ENCODE assay signal across 12 cellular contexts in genomic region chr12:120314220-120314619, GRCh38. TPM values are rescaled to one million over a fixed set of nuclear protein-coding genes. Genes with fewer than 3 reads are reported as not detected.
DNase-seq lines count a peak whose midpoint lies in the region; ATAC-seq, FAIRE-seq and TF ChIP-seq lines count a peak whose summit lies in the region.
"Had no signal": no experiment of that assay in that cellular context is flagged by ENCODE, and none has a peak within 500 bp of the region (broad histone marks: within the 10 kb centered on the region; RNA-seq: fewer than 3 reads in every experiment).

No MANE protein-coding gene starts in this region.

- intact Hi-C loops in pancreas (cut with DNase I), result no loop called here

- H3K4me2 ChIP-seq in keratinocyte (ENCODE audit: control insufficient read depth, extremely low read depth, insufficient read depth, low read depth, low read length), result no peak overlapping the region

- DNase-seq in D721Med (ENCODE audit: insufficient read length, low spot score), result no peak
- no peak for DNase-seq in HFF-Myc (ENCODE audit: extremely low read depth, low read depth)
- peak; percentile 37 for DNase-seq in WERI-Rb-1
- DNase-seq in keratinocyte (ENCODE audit: low read depth, low spot score), result no peak
- DNase-seq in pancreas, result no peak
- DNase-seq in GM12892 (ENCODE audit: insufficient read length), result no peak
- DNase-seq: colonic mucosa, NCI-H146, Peyer's patch had no signal

- no peaks in the 10 kb centered on the region for H3K36me3 ChIP-seq in WERI-Rb-1
- H3K36me3 ChIP-seq in keratinocyte (ENCODE audit: control insufficient read depth in 2 of 2, extremely low read depth in 1 of 2, insufficient read depth in 2 of 2, low read length in 2 of 2), result no peaks in the 10 kb centered on the region
- no peaks in the 10 kb centered on the region for H3K36me3 ChIP-seq in pancreas
- H3K36me3 ChIP-seq: colonic mucosa, Peyer's patch had no signal

- H3K27ac ChIP-seq in WERI-Rb-1 (no peak overlapping the region), keratinocyte (ENCODE audit: control insufficient read depth, insufficient read depth, low read length) (no peak overlapping the region), pancreas (no peak overlapping the region)
- H3K27ac ChIP-seq: colonic mucosa, Peyer's patch, skin epidermis had no signal

- no peak for ATAC-seq in pancreas
- ATAC-seq in HG02763 (IDR thresholded peaks at IDR 0.05; ENCODE audit: unreplicated experiment), result no peak
- ATAC-seq in HG03442 (IDR thresholded peaks at IDR 0.05; ENCODE audit: unreplicated experiment), result no peak

- H3K4me1 ChIP-seq in keratinocyte (ENCODE audit: control insufficient read depth, extremely low read depth, insufficient read depth, low read length), result peaks cover 4% of the 10 kb centered on the region
- peaks cover 9 to 18% (median 15%) of the 10 kb centered on the region in 3 donors for H3K4me1 ChIP-seq in pancreas
- H3K4me1 ChIP-seq: colonic mucosa had no signal

- TF ChIP-seq CTCF in D721Med (IDR thresholded peaks at IDR 0.05; ENCODE audit: insufficient read depth, missing control alignments) (peak; percentile 26), HFF-Myc (IDR thresholded peaks at IDR 0.05; ENCODE audit: low read depth, low read length, missing control alignments) (peak; percentile 50), WERI-Rb-1 (IDR thresholded peaks at IDR 0.05; ENCODE audit: low read depth, low read length) (peak; percentile 63; the same call in 1 of the 2 replicates), keratinocyte (optimal IDR thresholded peaks at IDR 0.05 in 1 of 3, IDR thresholded peaks at IDR 0.05 in 1 of 3, conservative IDR thresholded peaks at IDR 0.05 in 1 of 3; ENCODE audit: extremely low read depth in 1 of 3, insufficient read depth in 2 of 3, low read length in 3 of 3) (peak; percentile 16 to 37 (median 29)), pancreas (IDR thresholded peaks at IDR 0.05) (no peak)

- no peaks in the 10 kb centered on the region for H3K79me2 ChIP-seq in keratinocyte (ENCODE audit: control insufficient read depth, insufficient read depth, low read length)

- no peak overlapping the region for H3K4me3 ChIP-seq in HFF-Myc (replicated peaks; ENCODE audit: low read depth, low read length)
- H3K4me3 ChIP-seq in WERI-Rb-1 (ENCODE audit: low read depth, low read length), result no peak overlapping the region
- no peak overlapping the region for H3K4me3 ChIP-seq in keratinocyte (ENCODE audit: control insufficient read depth in 2 of 3, extremely low read depth in 1 of 3, insufficient read depth in 2 of 3, low read depth in 1 of 3, low read length in 3 of 3)
- H3K4me3 ChIP-seq in pancreas, result no peak overlapping the region
- H3K4me3 ChIP-seq: colonic mucosa, Peyer's patch, skin epidermis had no signal

- no peaks in the 10 kb centered on the region for H3K9me1 ChIP-seq in keratinocyte (ENCODE audit: control insufficient read depth, extremely low read depth, insufficient read depth, low read length)

- TF ChIP-seq POLR2A in GM12892 (IDR thresholded peaks at IDR 0.05; ENCODE audit: low read depth, low read length), result no peak

- H4K20me1 ChIP-seq in keratinocyte (ENCODE audit: control insufficient read depth, extremely low read depth, insufficient read depth, low read length), result no peaks in the 10 kb centered on the region

- H3K27me3 ChIP-seq in WERI-Rb-1 (ENCODE audit: insufficient read depth, low read depth, severe bottlenecking), result no peaks in the 10 kb centered on the region
- no peaks in the 10 kb centered on the region for H3K27me3 ChIP-seq in keratinocyte (ENCODE audit: control insufficient read depth, extremely low read depth, insufficient read depth, low read length)
- no peaks in the 10 kb centered on the region for H3K27me3 ChIP-seq in pancreas
- H3K27me3 ChIP-seq: colonic mucosa, Peyer's patch had no signal

- H3K9me3 ChIP-seq in WERI-Rb-1 (ENCODE audit: severe bottlenecking), result no peaks in the 10 kb centered on the region
- H3K9me3 ChIP-seq in keratinocyte (ENCODE audit: control insufficient read depth, low read depth, low read length), result no peaks in the 10 kb centered on the region
- no peaks in the 10 kb centered on the region for H3K9me3 ChIP-seq in pancreas
- H3K9me3 ChIP-seq: colonic mucosa, Peyer's patch had no signal

- no peak overlapping the region for H2AFZ ChIP-seq in keratinocyte (ENCODE audit: control insufficient read depth, low read length)

- dilution Hi-C loops in keratinocyte (cut with MboI; ENCODE audit: extremely low pct_ligation_motif_present, low sequenced_read_pairs), result no loop called here

- H3K9ac ChIP-seq in keratinocyte (ENCODE audit: control insufficient read depth, extremely low read depth, insufficient read depth, low read length), result no peak overlapping the region

- WGBS in pancreas, 2 donors, result 49 to 69% methylated on average over 5 of the region's 5 CpGs

- FAIRE-seq in D721Med (lab: Jason Lieb, UNC) (no peak), keratinocyte (lab: Jason Lieb, UNC) (no peak), pancreas (lab: Jason Lieb, UNC) (no peak), GM12892 (lab: Jason Lieb, UNC) (no peak)

RNA-seq across cellular contexts. Expression of gene SIRT4, which starts 12.1 kb away (rescaled TPM):
- polyA plus RNA-seq in keratinocyte, result 0.75 to 1.7 TPM (median 0.98 TPM) in 3 replicates
- polyA plus RNA-seq in keratinocyte (2011; ENCODE audit: low read depth), result 0.39 TPM
- 0.75 and 1.1 TPM in 2 replicates for polyA plus RNA-seq in keratinocyte (2011; cell fraction: cytosol; rRNA removed)
- polyA plus RNA-seq in keratinocyte (2011; cell fraction: nucleus; rRNA removed), result 1.2 and 1.5 TPM in 2 replicates
- 0.63 and 1.3 TPM in 2 replicates for polyA plus RNA-seq in keratinocyte (2012; ENCODE audit: low replicate concordance)
- 0.45 to 2.9 TPM (median 0.79 TPM) in 3 replicates for polyA minus RNA-seq in keratinocyte
- polyA minus RNA-seq in keratinocyte (2011; cell fraction: cytosol; rRNA and poly(A)+ RNA removed), result not detected
- 0.32 and 0.47 TPM in 2 replicates for polyA minus RNA-seq in keratinocyte (2011; cell fraction: nucleus; rRNA and poly(A)+ RNA removed)
- 1 to 10 TPM in 4 of 6 donors, under 1 TPM in 2; 0.56 to 2.4 (median 1.3) TPM for total RNA-seq in pancreas
- 1 to 10 TPM; 1.4 to 2.1 TPM for polyA plus RNA-seq in pancreas
- polyA plus RNA-seq in GM12892 (2012; ENCODE audit: missing spikeins), result 0.95 TPM

RNA-seq across cellular contexts. Expression of gene PLA2G1B, which starts 13.4 kb away (rescaled TPM):
- polyA plus RNA-seq in keratinocyte, result not detected in 3 replicates
- not detected for polyA plus RNA-seq in keratinocyte (2011; ENCODE audit: low read depth)
- not detected in 2 replicates for polyA plus RNA-seq in keratinocyte (2011; cell fraction: cytosol; rRNA removed)
- polyA plus RNA-seq in keratinocyte (2011; cell fraction: nucleus; rRNA removed), result not detected in 2 replicates
- not detected in 2 replicates for polyA plus RNA-seq in keratinocyte (2012; ENCODE audit: low replicate concordance)
- not detected in 3 replicates for polyA minus RNA-seq in keratinocyte
- not detected for polyA minus RNA-seq in keratinocyte (2011; cell fraction: cytosol; rRNA and poly(A)+ RNA removed)
- polyA minus RNA-seq in keratinocyte (2011; cell fraction: nucleus; rRNA and poly(A)+ RNA removed), result not detected in 2 replicates
- over 10,000 TPM in 2 of 6 donors, 1,000 to 10,000 TPM in 4; 4,900 to 12,528 (median 8,049) TPM for total RNA-seq in pancreas
- 1,000 to 10,000 TPM; 7,592 to 7,821 TPM for polyA plus RNA-seq in pancreas
- not detected for polyA plus RNA-seq in GM12892 (2012; ENCODE audit: missing spikeins)
- total RNA-seq: Peyer's patch had no signal

RNA-seq across cellular contexts. Expression of gene RNU4-1, which starts 21.2 kb away (rescaled TPM):
- polyA plus RNA-seq in keratinocyte, result under 0.01 TPM in 2 of 3 replicates, not detected in the other
- polyA plus RNA-seq in keratinocyte (2011; ENCODE audit: low read depth), result not detected
- not detected in 2 replicates for polyA plus RNA-seq in keratinocyte (2011; cell fraction: cytosol; rRNA removed)
- polyA plus RNA-seq in keratinocyte (2011; cell fraction: nucleus; rRNA removed), result under 0.01 TPM in 1 of 2 replicates, not detected in the other
- polyA plus RNA-seq in keratinocyte (2012; ENCODE audit: low replicate concordance), result 71.2 TPM in 1 of 2 replicates, not detected in the other
- polyA minus RNA-seq in keratinocyte, result under 0.01 to 17,791 TPM (median under 0.01 TPM) in 3 replicates
- polyA minus RNA-seq in keratinocyte (2011; cell fraction: cytosol; rRNA and poly(A)+ RNA removed), result 7,616 TPM
- under 0.01 TPM in 2 replicates for polyA minus RNA-seq in keratinocyte (2011; cell fraction: nucleus; rRNA and poly(A)+ RNA removed)
- total RNA-seq in pancreas, result 1,000 to 10,000 TPM in 5 of 6 donors, 100 to 1,000 TPM in 1; 597 to 2,620 (median 1,226) TPM
- polyA plus RNA-seq in pancreas, result not detected
- polyA plus RNA-seq in GM12892 (2012; ENCODE audit: missing spikeins), result 3,072 TPM

RNA-seq across cellular contexts. Expression of gene RNU4-2, which starts 22.5 kb away (rescaled TPM):
- polyA plus RNA-seq in keratinocyte (under 0.01 TPM in 2 of 3 replicates, not detected in the other), pancreas (not detected)
- not detected for polyA plus RNA-seq in keratinocyte (2011; ENCODE audit: low read depth)
- not detected in 2 replicates for polyA plus RNA-seq in keratinocyte (2011; cell fraction: cytosol; rRNA removed)
- under 0.01 TPM in 2 replicates for polyA plus RNA-seq in keratinocyte (2011; cell fraction: nucleus; rRNA removed)
- 71.2 TPM in 1 of 2 replicates, not detected in the other for polyA plus RNA-seq in keratinocyte (2012; ENCODE audit: low replicate concordance)
- polyA minus RNA-seq in keratinocyte, result under 0.01 to 17,208 TPM (median under 0.01 TPM) in 3 replicates
- polyA minus RNA-seq in keratinocyte (2011; cell fraction: cytosol; rRNA and poly(A)+ RNA removed), result 6,294 TPM
- polyA minus RNA-seq in keratinocyte (2011; cell fraction: nucleus; rRNA and poly(A)+ RNA removed), result under 0.01 TPM in 2 replicates
- total RNA-seq in pancreas, result 1,000 to 10,000 TPM; 3,497 to 6,395 (median 4,297) TPM
- polyA plus RNA-seq in GM12892 (2012; ENCODE audit: missing spikeins), result 3,040 TPM

RNA-seq across cellular contexts. Expression of gene PXN, which starts 48.7 kb away (rescaled TPM):
- polyA plus RNA-seq in keratinocyte (98.7 to 224 TPM (median 114 TPM) in 3 replicates), pancreas (10 to 100 TPM; 45.4 to 59.0 TPM)
- 68.4 TPM for polyA plus RNA-seq in keratinocyte (2011; ENCODE audit: low read depth)
- 160 and 207 TPM in 2 replicates for polyA plus RNA-seq in keratinocyte (2011; cell fraction: cytosol; rRNA removed)
- polyA plus RNA-seq in keratinocyte (2011; cell fraction: nucleus; rRNA removed), result 382 and 553 TPM in 2 replicates
- polyA plus RNA-seq in keratinocyte (2012; ENCODE audit: low replicate concordance), result 102 and 393 TPM in 2 replicates
- 166 to 1,266 TPM (median 204 TPM) in 3 replicates for polyA minus RNA-seq in keratinocyte
- polyA minus RNA-seq in keratinocyte (2011; cell fraction: cytosol; rRNA and poly(A)+ RNA removed), result 149 TPM
- polyA minus RNA-seq in keratinocyte (2011; cell fraction: nucleus; rRNA and poly(A)+ RNA removed), result 171 and 252 TPM in 2 replicates
- total RNA-seq in pancreas, result 10 to 100 TPM; 20.9 to 37.5 (median 26.2) TPM
- 16.2 TPM for polyA plus RNA-seq in GM12892 (2012; ENCODE audit: missing spikeins)

Comparison
In these comparisons a context has a peak if more than half of its experiments do, and no peak if none do; other contexts are left out.
1. CTCF ChIP-seq: peak in D721Med (single experiment), HFF-Myc (single experiment), WERI-Rb-1 (single experiment) and keratinocyte (3 of 3); none in pancreas (0 of 4).
2. RNA of gene PLA2G1B, which starts 13.4 kb away (polyA plus RNA-seq): 7,592 to 7,821 TPM in pancreas; not detected in keratinocyte; every median in the first group is over 1,000 times any median in the second.